ENCODE assay signal across 14 cellular contexts in genomic region chr4:176642472-176642871, GRCh38.
DNase-seq lines count a peak whose midpoint lies in the region; ATAC-seq and TF ChIP-seq lines count a peak whose summit lies in the region.
"Had no signal": no experiment of that assay in that cellular context is flagged by ENCODE, and none has a peak within 500 bp of the region (broad histone marks: within the 10 kb centered on the region; RNA-seq: fewer than 3 reads in every experiment).

No MANE protein-coding gene starts in this region.

- H3K4me1 Mint-ChIP-seq in HFFc6 (ENCODE audit: low read depth) = peaks cover 51% of the 10 kb centered on the region
- no peaks in the 10 kb centered on the region for H3K4me1 Mint-ChIP-seq in stimulated activated memory B cell treated with anti-CD40 and anti-IgM and Interleukin-4, amounts not matched to agents 10 μg/mL and 1 μg/mL and 100 μg/mL, for 72 hours
- no peaks in the 10 kb centered on the region for H3K4me1 Mint-ChIP-seq in progenitor cell of endocrine pancreas (ENCODE audit: low read depth)
- H3K4me1 Mint-ChIP-seq: nephron progenitor cell, T-cell had no signal

- DNase-seq in NOMO-1 treated with DMSO at 0.1 percent for 48 hours (lab: John Stamatoyannopoulos, UW; ENCODE audit: unreplicated experiment) = peak; percentile 19
- no peak for DNase-seq in NOMO-1 (lab: John Stamatoyannopoulos, UW; ENCODE audit: unreplicated experiment in 2 of 2)
- DNase-seq in HFFc6 = no peak
- no peak for DNase-seq in progenitor cell of endocrine pancreas (ENCODE audit: low spot score, unreplicated experiment)
- no peak for DNase-seq in omental fat pad (ENCODE audit: low spot score)
- no peak for DNase-seq in activated CD4-positive, CD25-positive, alpha-beta regulatory T cell treated with anti-CD3 and anti-CD28 coated beads, Interleukin-2, amount 50 U/mL, for 72 hours
- DNase-seq: activated CD4-positive, alpha-beta T cell treated with anti-CD3 and anti-CD28 coated beads, Interleukin-2, amount 50 U/mL, for 48 hours; activated naive CD4-positive, alpha-beta T cell treated with Interleukin-2 at 50 U/mL for 16 hours; COR-L47; heart right ventricle; nephron progenitor cell; T-cell had no signal

- H3K36me3 Mint-ChIP-seq in HFFc6 (ENCODE audit: low read depth) (peaks cover 7% of the 10 kb centered on the region), progenitor cell of endocrine pancreas (ENCODE audit: insufficient read depth) (no peaks in the 10 kb centered on the region)
- H3K36me3 Mint-ChIP-seq in stimulated activated memory B cell treated with anti-CD40 and anti-IgM and Interleukin-4, amounts not matched to agents 10 μg/mL and 1 μg/mL and 100 μg/mL, for 72 hours = no peaks in the 10 kb centered on the region
- H3K36me3 Mint-ChIP-seq: T-cell had no signal

- H3K27ac Mint-ChIP-seq in HFFc6 = no peak overlapping the region
- no peak overlapping the region for H3K27ac Mint-ChIP-seq in stimulated activated memory B cell treated with anti-CD40 and anti-IgM and Interleukin-4, amounts not matched to agents 10 μg/mL and 1 μg/mL and 100 μg/mL, for 72 hours
- H3K27ac Mint-ChIP-seq in progenitor cell of endocrine pancreas = no peak overlapping the region
- H3K27ac Mint-ChIP-seq: nephron progenitor cell, T-cell had no signal

- peaks cover 3% of the 10 kb centered on the region; the same call in 1 of the 2 replicates for H3K9me3 Mint-ChIP-seq in HFFc6
- H3K9me3 Mint-ChIP-seq in stimulated activated memory B cell treated with anti-CD40 and anti-IgM and Interleukin-4, amounts not matched to agents 10 μg/mL and 1 μg/mL and 100 μg/mL, for 72 hours = no peaks in the 10 kb centered on the region
- H3K9me3 Mint-ChIP-seq in progenitor cell of endocrine pancreas (ENCODE audit: low read depth) = peaks cover 3% of the 10 kb centered on the region
- H3K9me3 Mint-ChIP-seq: nephron progenitor cell had no signal

- TF ChIP-seq CTCF in HFFc6 (IDR thresholded peaks at IDR 0.05) = peak; percentile 35
- TF ChIP-seq CTCF in progenitor cell of endocrine pancreas (IDR thresholded peaks at IDR 0.05; ENCODE audit: unreplicated experiment) = no peak
- TF ChIP-seq CTCF in omental fat pad (IDR thresholded peaks at IDR 0.05) = no peak

- H3K27me3 Mint-ChIP-seq in HFFc6 (ENCODE audit: insufficient read depth) (peaks cover 16% of the 10 kb centered on the region), progenitor cell of endocrine pancreas (no peaks in the 10 kb centered on the region)
- H3K27me3 Mint-ChIP-seq in stimulated activated memory B cell treated with anti-CD40 and anti-IgM and Interleukin-4, amounts not matched to agents 10 μg/mL and 1 μg/mL and 100 μg/mL, for 72 hours = no peaks in the 10 kb centered on the region
- H3K27me3 Mint-ChIP-seq: T-cell had no signal

- ATAC-seq in HG03460 (IDR thresholded peaks at IDR 0.05; ENCODE audit: unreplicated experiment) (peak; percentile 70), omental fat pad (ENCODE audit: low FRiP score) (no peak)
- peak; percentile 29 for ATAC-seq in stimulated activated memory B cell treated with anti-CD40 and anti-IgM and Interleukin-4, amounts not matched to agents 10 μg/mL and 1 μg/mL and 100 μg/mL, for 72 hours
- ATAC-seq: heart right ventricle, T-cell had no signal

- peak overlapping the region; percentile 15; the same call in 1 of the 2 replicates for H3K4me3 Mint-ChIP-seq in HFFc6
- no peak overlapping the region for H3K4me3 Mint-ChIP-seq in stimulated activated memory B cell treated with anti-CD40 and anti-IgM and Interleukin-4, amounts not matched to agents 10 μg/mL and 1 μg/mL and 100 μg/mL, for 72 hours
- H3K4me3 Mint-ChIP-seq in progenitor cell of endocrine pancreas (ENCODE audit: low read depth) = no peak overlapping the region
- H3K4me3 Mint-ChIP-seq: nephron progenitor cell, T-cell had no signal
